1 cellular context compared by ENCODE assay signal in the genomic region with DNA sequence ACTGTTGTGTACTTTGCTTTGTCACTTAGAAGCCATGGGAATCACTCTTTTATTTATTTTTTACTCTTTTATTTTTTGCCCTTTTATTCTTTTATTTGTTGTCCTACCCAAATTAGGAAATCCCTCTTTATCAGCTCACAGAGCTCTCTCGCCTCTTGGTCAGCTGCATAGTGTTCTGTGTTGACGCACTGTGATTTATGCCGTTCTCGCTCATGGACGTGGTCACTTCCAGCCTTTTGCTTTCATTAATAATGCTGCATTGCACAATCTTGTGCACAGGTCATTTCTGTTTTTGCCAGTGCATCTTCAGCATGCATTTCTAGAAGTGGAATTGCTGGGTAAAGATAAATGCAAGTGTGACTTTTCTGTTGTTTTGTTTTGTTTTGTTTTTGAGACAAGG.
TF ChIP-seq lines count a peak whose summit lies in the region.

No MANE protein-coding gene starts in this region.

TF ChIP-seq in IMR-90, 13 proteins besides CTCF, POLR2A, EP300 and RAD21:
- TF ChIP-seq, protein P1, sequence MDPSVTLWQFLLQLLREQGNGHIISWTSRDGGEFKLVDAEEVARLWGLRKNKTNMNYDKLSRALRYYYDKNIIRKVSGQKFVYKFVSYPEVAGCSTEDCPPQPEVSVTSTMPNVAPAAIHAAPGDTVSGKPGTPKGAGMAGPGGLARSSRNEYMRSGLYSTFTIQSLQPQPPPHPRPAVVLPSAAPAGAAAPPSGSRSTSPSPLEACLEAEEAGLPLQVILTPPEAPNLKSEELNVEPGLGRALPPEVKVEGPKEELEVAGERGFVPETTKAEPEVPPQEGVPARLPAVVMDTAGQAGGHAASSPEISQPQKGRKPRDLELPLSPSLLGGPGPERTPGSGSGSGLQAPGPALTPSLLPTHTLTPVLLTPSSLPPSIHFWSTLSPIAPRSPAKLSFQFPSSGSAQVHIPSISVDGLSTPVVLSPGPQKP (IDR thresholded peaks at IDR 0.05; ENCODE audit: borderline replicate concordance, low read depth, low read length) = no peak
- TF ChIP-seq CEBPB (IDR thresholded peaks at IDR 0.05; ENCODE audit: low read depth, low read length) = peak; percentile 63
